In the genomic region with DNA sequence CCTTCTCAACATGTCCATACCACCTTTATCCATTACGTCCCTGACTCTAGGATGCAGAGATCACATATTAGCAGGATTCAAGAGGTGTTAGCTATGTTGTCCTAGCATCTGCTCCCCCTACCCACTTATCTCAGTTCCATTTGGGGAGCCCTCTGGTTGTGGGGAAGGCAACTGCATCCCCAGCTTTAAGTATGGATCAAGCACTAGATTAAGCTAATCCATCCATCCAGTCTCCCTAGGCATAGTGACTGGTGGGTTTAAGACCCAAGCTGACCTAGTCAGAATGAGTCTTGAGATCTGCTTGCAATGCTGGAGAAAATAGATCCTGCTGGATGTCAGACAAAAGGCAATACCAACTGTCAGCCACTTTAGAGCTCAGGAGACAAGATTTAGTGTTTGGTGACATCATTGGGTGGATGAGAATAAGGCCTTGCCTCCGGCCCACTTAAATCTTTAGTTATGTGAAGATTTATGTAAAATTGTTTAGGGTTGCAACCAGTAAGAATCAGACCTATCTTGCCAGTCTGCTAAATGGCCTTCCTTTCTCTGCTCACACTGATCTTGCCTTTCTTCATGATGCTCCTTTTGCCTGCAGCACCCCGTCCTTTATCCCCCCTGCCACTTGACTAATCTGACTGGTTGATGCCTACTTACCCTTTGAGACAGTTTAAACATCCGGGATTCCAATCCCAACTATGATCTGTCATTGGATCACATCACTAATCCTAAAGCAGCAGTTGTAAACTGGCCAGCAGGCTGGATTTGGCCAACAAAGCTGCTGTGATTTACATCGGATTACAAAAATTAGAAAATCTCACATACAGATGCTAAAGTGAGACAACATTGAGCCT, we compare ENCODE assay signal across 8 cellular contexts. TPM values are rescaled to one million over a fixed set of nuclear protein-coding genes. Genes with fewer than 3 reads are reported as not detected.
DNase-seq lines count a peak whose midpoint lies in the region; ATAC-seq and TF ChIP-seq lines count a peak whose summit lies in the region.

No MANE protein-coding gene starts in this region.

- intact Hi-C loops in Calu3 (cut with micrococcal nuclease; ENCODE audit: unreplicated experiment), result loop anchor here (2.0 kb wide), 1 partner anchor 110 kb away; no protein-coding TSS in a partner anchor

- H3K36me3 Mint-ChIP-seq in Calu3 (ENCODE audit: insufficient read depth, unreplicated experiment) (peaks cover 92% of the 10 kb centered on the region), IgD-negative memory B cell (peaks cover 2% of the 10 kb centered on the region), mesothelial cell of epicardium (peaks cover 12% of the 10 kb centered on the region)
- H3K36me3 Mint-ChIP-seq in activated naive CD4-positive, alpha-beta T cell treated with anti-CD3 and anti-CD28 coated beads, Interleukin-2, amount 50 U/mL, for 72 hours, result peaks cover 17 to 18% of the 10 kb centered on the region in 2 donors

- H3K4me1 Mint-ChIP-seq in Calu3 (ENCODE audit: low read depth, unreplicated experiment) (peaks cover 35% of the 10 kb centered on the region), IgD-negative memory B cell (peaks cover 23 to 27% (median 23%) of the 10 kb centered on the region in 3 donors), mesothelial cell of epicardium (peaks cover 27% of the 10 kb centered on the region)

- peak overlapping the region; percentile 90 for H3K4me3 Mint-ChIP-seq in Calu3 (ENCODE audit: low read depth, unreplicated experiment)
- peak overlapping the region in 2 of 4 donors; percentile 63 to 98 for H3K4me3 Mint-ChIP-seq in IgD-negative memory B cell
- peak overlapping the region; percentile 85 for H3K4me3 Mint-ChIP-seq in mesothelial cell of epicardium

- no peaks in the 10 kb centered on the region for H3K27me3 Mint-ChIP-seq in Calu3 (ENCODE audit: unreplicated experiment)
- H3K27me3 Mint-ChIP-seq in IgD-negative memory B cell, result no peaks in the 10 kb centered on the region
- H3K27me3 Mint-ChIP-seq in mesothelial cell of epicardium (ENCODE audit: low read depth), result no peaks in the 10 kb centered on the region

- no peak for ATAC-seq in activated naive CD4-positive, alpha-beta T cell treated with anti-CD3 and anti-CD28 coated beads, Interleukin-2, amount 50 U/mL, for 72 hours
- ATAC-seq in HG03354 (IDR thresholded peaks at IDR 0.05; ENCODE audit: poor library complexity, severe bottlenecking, unreplicated experiment), result no peak

- no peaks in the 10 kb centered on the region for H3K9me3 Mint-ChIP-seq in Calu3 (ENCODE audit: low read depth, unreplicated experiment)
- no peaks in the 10 kb centered on the region for H3K9me3 Mint-ChIP-seq in IgD-negative memory B cell
- no peaks in the 10 kb centered on the region for H3K9me3 Mint-ChIP-seq in activated naive CD4-positive, alpha-beta T cell treated with anti-CD3 and anti-CD28 coated beads, Interleukin-2, amount 50 U/mL, for 72 hours
- H3K9me3 Mint-ChIP-seq in mesothelial cell of epicardium, result no peaks in the 10 kb centered on the region

- peak; percentile 30 for DNase-seq in Calu3
- DNase-seq in activated naive CD4-positive, alpha-beta T cell treated with anti-CD3 and anti-CD28 coated beads, Interleukin-2, amount 50 U/mL, for 72 hours (ENCODE audit: low spot score in 2 of 2), result peak in 1 of 2 donors; percentile 19
- no peak for DNase-seq in mesothelial cell of epicardium (ENCODE audit: low spot score in 2 of 2, unreplicated experiment in 2 of 2)
- DNase-seq in NCI-H345 treated with DMSO at 0.1 percent for 48 hours (lab: John Stamatoyannopoulos, UW; ENCODE audit: unreplicated experiment), result no peak
- DNase-seq in NCI-H2107 treated with DMSO at 0.1 percent for 48 hours (lab: John Stamatoyannopoulos, UW; ENCODE audit: unreplicated experiment), result no peak
- no peak for DNase-seq in middle frontal gyrus (ENCODE audit: extremely low spot score, low spot score)

- BruUV-seq in Calu3 (replicated peaks; lab: Mats Ljungman, UMichigan), result no TSS peak

- peak overlapping the region; percentile 99 for H3K27ac Mint-ChIP-seq in Calu3 (ENCODE audit: unreplicated experiment)
- peak overlapping the region; percentile 71 to 99 (median 97) for H3K27ac Mint-ChIP-seq in IgD-negative memory B cell
- H3K27ac Mint-ChIP-seq in activated naive CD4-positive, alpha-beta T cell treated with anti-CD3 and anti-CD28 coated beads, Interleukin-2, amount 50 U/mL, for 72 hours, result peak overlapping the region; percentile 96 to 100
- no peak overlapping the region for H3K27ac Mint-ChIP-seq in mesothelial cell of epicardium

- CTCF ChIA-PET in Calu3 (lab: Charles Lee), result interaction anchor here (0.5 to 4.1 kb wide), 10 partner anchors 8 to 193 kb away, joined by 3 to 42 read pairs (median 8); a partner anchor contains a TSS

- TF ChIP-seq CTCF in Calu3 (IDR thresholded peaks at IDR 0.05; ENCODE audit: unreplicated experiment) (peak; percentile 55), mesothelial cell of epicardium (IDR thresholded peaks at IDR 0.05; ENCODE audit: unreplicated experiment) (no peak)

RNA-seq across cellular contexts. Expression of a gene that starts 2.1 kb away (rescaled TPM):
- total RNA-seq in Calu3 (2022) (63.8 and 77.0 TPM in 2 replicates), mesothelial cell of epicardium (37.5 to 40.3 TPM (median 38.5 TPM) in 3 replicates)
- 71.9 TPM for polyA plus RNA-seq in IgD-negative memory B cell
- total RNA-seq in activated naive CD4-positive, alpha-beta T cell treated with anti-CD3 and anti-CD28 coated beads, Interleukin-2, amount 50 U/mL, for 72 hours, result 10 to 100 TPM; 69.9 to 84.0 TPM

RNA-seq across cellular contexts. Expression of a gene that starts 20.7 kb away (rescaled TPM):
- total RNA-seq in Calu3 (2022), result 331 and 355 TPM in 2 replicates
- polyA plus RNA-seq in IgD-negative memory B cell, result 790 TPM
- total RNA-seq in activated naive CD4-positive, alpha-beta T cell treated with anti-CD3 and anti-CD28 coated beads, Interleukin-2, amount 50 U/mL, for 72 hours, result 100 to 1,000 TPM; 282 to 299 TPM
- 217 to 223 TPM (median 222 TPM) in 3 replicates for total RNA-seq in mesothelial cell of epicardium

RNA-seq across cellular contexts. Expression of a gene that starts 41.4 kb away (rescaled TPM):
- total RNA-seq in Calu3 (2022) (21.2 and 27.4 TPM in 2 replicates), mesothelial cell of epicardium (20.8 to 28.1 TPM (median 24.7 TPM) in 3 replicates)
- polyA plus RNA-seq in IgD-negative memory B cell, result 3.9 TPM
- 10 to 100 TPM; 57.4 to 64.1 TPM for total RNA-seq in activated naive CD4-positive, alpha-beta T cell treated with anti-CD3 and anti-CD28 coated beads, Interleukin-2, amount 50 U/mL, for 72 hours
